In genomic region chr20:31606928-31607639, GRCh38 we compare ENCODE assay signal across 8 cellular contexts. TPM values are rescaled to one million over a fixed set of nuclear protein-coding genes. Genes with fewer than 3 reads are reported as not detected.
DNase-seq lines count a peak whose midpoint lies in the region; ATAC-seq and TF ChIP-seq lines count a peak whose summit lies in the region.

No MANE protein-coding gene starts in this region.

- POLR2A ChIA-PET in PC-3 (lab: Charles Lee; ENCODE audit: unreplicated experiment): interaction anchor here (0.8 to 1.6 kb wide), 3 partner anchors 14 to 40 kb away, joined by 6 to 12 read pairs (median 6); no protein-coding TSS in a partner anchor

- no peaks in the 10 kb centered on the region for H3K9me2 ChIP-seq in PC-3 (replicated peaks; ENCODE audit: low read length)

- H3F3A ChIP-seq in PC-3 (ENCODE audit: low read length, unreplicated experiment): peaks cover 15% of the 10 kb centered on the region

- intact Hi-C loops in Right ventricle myocardium superior (cut with DNase I) (no loop called here), left ventricle myocardium superior (cut with micrococcal nuclease) (no loop called here), PC-3 (cut with micrococcal nuclease) (no loop called here)

- H3K4me3 ChIP-seq in PC-3 (ENCODE audit: low read length): peak overlapping the region; percentile 97

- no peaks in the 10 kb centered on the region for H3K9me3 Mint-ChIP-seq in endothelial cell (ENCODE audit: unreplicated experiment)
- H3K9me3 Mint-ChIP-seq in nephron: no peaks in the 10 kb centered on the region

- H3K4me3 Mint-ChIP-seq in endothelial cell (ENCODE audit: unreplicated experiment) (peak overlapping the region; percentile 97), nephron (peak overlapping the region; percentile 90 to 96 (median 91))

- no peak overlapping the region for H2AFZ ChIP-seq in PC-3 (ENCODE audit: low read length)

- H3K4me1 Mint-ChIP-seq in endothelial cell (ENCODE audit: unreplicated experiment) (peaks cover 46% of the 10 kb centered on the region), nephron (peaks cover 44% of the 10 kb centered on the region)

- H3K4me1 ChIP-seq in PC-3 (ENCODE audit: insufficient read depth, low read length): peaks cover 74% of the 10 kb centered on the region

- H3K36me3 Mint-ChIP-seq in endothelial cell (ENCODE audit: low read depth, unreplicated experiment) (no peaks in the 10 kb centered on the region), nephron (ENCODE audit: low read depth) (peaks cover 13% of the 10 kb centered on the region)

- no peaks in the 10 kb centered on the region for H3K27me3 ChIP-seq in PC-3 (ENCODE audit: low read length)

- TF ChIP-seq CTCF in PC-3 (conservative IDR thresholded peaks at IDR 0.05; ENCODE audit: low read depth, low read length): no peak
- no peak for TF ChIP-seq CTCF in endothelial cell (IDR thresholded peaks at IDR 0.05; ENCODE audit: unreplicated experiment)
- no peak for TF ChIP-seq CTCF in nephron (IDR thresholded peaks at IDR 0.05; ENCODE audit: unreplicated experiment in 3 of 3)

- H3K4me2 ChIP-seq in PC-3 (ENCODE audit: low read length): peak overlapping the region; percentile 83

- H3K27me3 Mint-ChIP-seq in endothelial cell (ENCODE audit: unreplicated experiment): peaks cover 22% of the 10 kb centered on the region
- H3K27me3 Mint-ChIP-seq in nephron (ENCODE audit: low read depth): peaks cover 6% of the 10 kb centered on the region

- H3K9ac ChIP-seq in PC-3 (ENCODE audit: low read length): peak overlapping the region; percentile 90

- ATAC-seq in Right ventricle myocardium superior (ENCODE audit: poor library complexity) (no peak), left ventricle myocardium superior (no peak), PC-3 (peak; percentile 7), HG02642 (IDR thresholded peaks at IDR 0.05; ENCODE audit: poor library complexity, unreplicated experiment) (no peak)

- H3K27ac Mint-ChIP-seq in endothelial cell (ENCODE audit: unreplicated experiment) (peak overlapping the region; percentile 64), nephron (peak overlapping the region; percentile 95 to 100 (median 99))

- CTCF ChIA-PET in PC-3 (lab: Charles Lee): interaction anchor here (0.8 to 2.3 kb wide), 3 partner anchors 44 to 116 kb away, joined by 3 to 19 read pairs (median 4); no protein-coding TSS in a partner anchor

- H4K20me1 ChIP-seq in PC-3 (ENCODE audit: low read length): peaks cover 17% of the 10 kb centered on the region

- peak overlapping the region; percentile 69 for H3K27ac ChIP-seq in PC-3 (ENCODE audit: low read length)

- H3K9me3 ChIP-seq in PC-3 (ENCODE audit: low read length): no peaks in the 10 kb centered on the region

- peaks cover 33% of the 10 kb centered on the region for H3K79me2 ChIP-seq in PC-3 (ENCODE audit: low read length)

- BruUV-seq in PC-3 (replicated peaks; lab: Mats Ljungman, UMichigan): TSS peak; percentile 14

- H3K36me3 ChIP-seq in PC-3 (ENCODE audit: low read depth, low read length): 0 out of 2 replicates have a peak, but pooled peaks cover 6% of the 10 kb centered on the region

- DNase-seq in Right ventricle myocardium superior (peak; percentile 40), left ventricle myocardium superior (no peak), PC-3 (peak; percentile 59), endothelial cell (ENCODE audit: low spot score) (no peak), superior temporal gyrus (ENCODE audit: extremely low spot score) (no peak)
- no peak for DNase-seq in central memory CD4-positive, alpha-beta T cell

RNA-seq across cellular contexts. Expression of gene ID1, which starts 2.0 kb away (rescaled TPM):
- 89.5 TPM for total RNA-seq in Right ventricle myocardium superior
- total RNA-seq in left ventricle myocardium superior: 99.2 TPM
- total RNA-seq in PC-3 (2014; rRNA removed): 774 and 872 TPM in 2 replicates
- 85.2 TPM for total RNA-seq in endothelial cell (ENCODE audit: unreplicated experiment)

RNA-seq across cellular contexts. Expression of gene COX4I2, which starts 30.6 kb away (rescaled TPM):
- total RNA-seq in Right ventricle myocardium superior: 9.3 TPM
- 10.1 TPM for total RNA-seq in left ventricle myocardium superior
- not detected in 2 replicates for total RNA-seq in PC-3 (2014; rRNA removed)
- not detected for total RNA-seq in endothelial cell (ENCODE audit: unreplicated experiment)

Comparison
In these comparisons a context has a peak if more than half of its experiments do, and no peak if none do; other contexts are left out.
1. DNase-seq: peak in Right ventricle myocardium superior (single experiment) and PC-3 (single experiment); none in left ventricle myocardium superior (single experiment), endothelial cell (single experiment), superior temporal gyrus (single experiment) and central memory CD4-positive, alpha-beta T cell (single experiment).
2. RNA of gene COX4I2, which starts 30.6 kb away (total RNA-seq): 10.1 TPM in left ventricle myocardium superior (single experiment) and 9.3 TPM in Right ventricle myocardium superior (single experiment); not detected in PC-3 and not detected in endothelial cell (single experiment); every median in the first group is over 10 times any median in the second.